1 cellular context compared by ENCODE assay signal in the genomic region with DNA sequence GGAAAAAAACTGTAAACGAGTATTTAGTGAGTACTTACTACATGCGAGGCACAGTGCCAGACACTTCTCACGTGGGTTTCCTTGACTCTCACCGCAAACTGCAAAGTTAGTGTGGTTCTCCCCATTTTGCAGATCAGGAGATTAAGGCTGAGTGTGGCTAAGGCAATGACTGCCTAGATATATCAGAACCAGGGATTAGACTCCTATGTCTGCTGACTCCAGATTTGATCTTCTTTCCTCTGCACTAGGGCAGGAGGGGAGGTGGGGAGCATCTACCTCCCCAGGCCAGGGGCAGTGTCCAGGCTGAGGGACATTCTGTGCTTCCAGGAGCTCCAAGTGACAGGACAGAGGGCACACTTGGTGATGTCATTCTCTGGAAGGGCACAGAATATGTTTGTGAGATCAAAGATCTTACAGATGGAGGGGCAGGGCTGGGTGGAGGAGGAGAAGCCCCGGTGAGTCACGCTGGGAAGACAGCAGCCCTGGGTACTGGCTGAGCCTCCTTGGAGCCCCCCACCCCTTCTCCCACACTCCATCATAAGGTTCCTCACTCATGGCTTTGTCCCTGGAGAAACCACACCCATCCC.
TF ChIP-seq lines count a peak whose summit lies in the region.

No MANE protein-coding gene starts in this region.

TF ChIP-seq in HepG2, 621 proteins besides CTCF, POLR2A, EP300 and RAD21 (continued from another document and continues in another):
- no peak for TF ChIP-seq REL (CRISPR knock-in tag; conservative IDR thresholded peaks at IDR 0.05)
- TF ChIP-seq SP4 (CRISPR knock-in tag; IDR thresholded peaks at IDR 0.05): peak; percentile 62
- no peak for TF ChIP-seq KDM4B (CRISPR knock-in tag; IDR thresholded peaks at IDR 0.05)
- peak; percentile 15; the same call in 1 of the 2 replicates for TF ChIP-seq ZNF589 (CRISPR knock-in tag; conservative IDR thresholded peaks at IDR 0.05)
- TF ChIP-seq ZIK1 (CRISPR knock-in tag; IDR thresholded peaks at IDR 0.05; ENCODE audit: borderline replicate concordance, low read depth): no peak
- no peak for TF ChIP-seq ZNF552 (CRISPR knock-in tag; IDR thresholded peaks at IDR 0.05; ENCODE audit: borderline replicate concordance)
- 0 out of 2 replicates have a peak, but pooled peaks have one; percentile 82 for TF ChIP-seq CHCHD3 (CRISPR knock-in tag; IDR thresholded peaks at IDR 0.05)
- no peak for TF ChIP-seq SRSF1 (optimal IDR thresholded peaks at IDR 0.05; ENCODE audit: low read depth, low read length)
- TF ChIP-seq ZNF331 (CRISPR knock-in tag; IDR thresholded peaks at IDR 0.05): no peak
- peak; percentile 17; the same call in 1 of the 2 replicates for TF ChIP-seq ZNF616 (CRISPR knock-in tag; IDR thresholded peaks at IDR 0.05; ENCODE audit: low read depth)
- TF ChIP-seq, protein P1, sequence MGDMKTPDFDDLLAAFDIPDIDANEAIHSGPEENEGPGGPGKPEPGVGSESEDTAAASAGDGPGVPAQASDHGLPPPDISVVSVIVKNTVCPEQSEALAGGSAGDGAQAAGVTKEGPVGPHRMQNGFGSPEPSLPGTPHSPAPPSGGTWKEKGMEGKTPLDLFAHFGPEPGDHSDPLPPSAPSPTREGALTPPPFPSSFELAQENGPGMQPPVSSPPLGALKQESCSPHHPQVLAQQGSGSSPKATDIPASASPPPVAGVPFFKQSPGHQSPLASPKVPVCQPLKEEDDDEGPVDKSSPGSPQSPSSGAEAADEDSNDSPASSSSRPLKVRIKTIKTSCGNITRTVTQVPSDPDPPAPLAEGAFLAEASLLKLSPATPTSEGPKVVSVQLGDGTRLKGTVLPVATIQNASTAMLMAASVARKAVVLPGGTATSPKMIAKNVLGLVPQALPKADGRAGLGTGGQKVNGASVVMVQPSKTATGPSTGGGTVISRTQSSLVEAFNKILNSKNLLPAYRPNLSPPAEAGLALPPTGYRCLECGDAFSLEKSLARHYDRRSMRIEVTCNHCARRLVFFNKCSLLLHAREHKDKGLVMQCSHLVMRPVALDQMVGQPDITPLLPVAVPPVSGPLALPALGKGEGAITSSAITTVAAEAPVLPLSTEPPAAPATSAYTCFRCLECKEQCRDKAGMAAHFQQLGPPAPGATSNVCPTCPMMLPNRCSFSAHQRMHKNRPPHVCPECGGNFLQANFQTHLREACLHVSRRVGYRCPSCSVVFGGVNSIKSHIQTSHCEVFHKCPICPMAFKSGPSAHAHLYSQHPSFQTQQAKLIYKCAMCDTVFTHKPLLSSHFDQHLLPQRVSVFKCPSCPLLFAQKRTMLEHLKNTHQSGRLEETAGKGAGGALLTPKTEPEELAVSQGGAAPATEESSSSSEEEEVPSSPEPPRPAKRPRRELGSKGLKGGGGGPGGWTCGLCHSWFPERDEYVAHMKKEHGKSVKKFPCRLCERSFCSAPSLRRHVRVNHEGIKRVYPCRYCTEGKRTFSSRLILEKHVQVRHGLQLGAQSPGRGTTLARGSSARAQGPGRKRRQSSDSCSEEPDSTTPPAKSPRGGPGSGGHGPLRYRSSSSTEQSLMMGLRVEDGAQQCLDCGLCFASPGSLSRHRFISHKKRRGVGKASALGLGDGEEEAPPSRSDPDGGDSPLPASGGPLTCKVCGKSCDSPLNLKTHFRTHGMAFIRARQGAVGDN (CRISPR knock-in tag; IDR thresholded peaks at IDR 0.05): no peak
- TF ChIP-seq ZNF256 (CRISPR knock-in tag; conservative IDR thresholded peaks at IDR 0.05): no peak
- peak; percentile 4; the same call in 1 of the 2 replicates for TF ChIP-seq ZKSCAN8 (CRISPR knock-in tag; IDR thresholded peaks at IDR 0.05; ENCODE audit: borderline replicate concordance)
- TF ChIP-seq, protein P2, sequence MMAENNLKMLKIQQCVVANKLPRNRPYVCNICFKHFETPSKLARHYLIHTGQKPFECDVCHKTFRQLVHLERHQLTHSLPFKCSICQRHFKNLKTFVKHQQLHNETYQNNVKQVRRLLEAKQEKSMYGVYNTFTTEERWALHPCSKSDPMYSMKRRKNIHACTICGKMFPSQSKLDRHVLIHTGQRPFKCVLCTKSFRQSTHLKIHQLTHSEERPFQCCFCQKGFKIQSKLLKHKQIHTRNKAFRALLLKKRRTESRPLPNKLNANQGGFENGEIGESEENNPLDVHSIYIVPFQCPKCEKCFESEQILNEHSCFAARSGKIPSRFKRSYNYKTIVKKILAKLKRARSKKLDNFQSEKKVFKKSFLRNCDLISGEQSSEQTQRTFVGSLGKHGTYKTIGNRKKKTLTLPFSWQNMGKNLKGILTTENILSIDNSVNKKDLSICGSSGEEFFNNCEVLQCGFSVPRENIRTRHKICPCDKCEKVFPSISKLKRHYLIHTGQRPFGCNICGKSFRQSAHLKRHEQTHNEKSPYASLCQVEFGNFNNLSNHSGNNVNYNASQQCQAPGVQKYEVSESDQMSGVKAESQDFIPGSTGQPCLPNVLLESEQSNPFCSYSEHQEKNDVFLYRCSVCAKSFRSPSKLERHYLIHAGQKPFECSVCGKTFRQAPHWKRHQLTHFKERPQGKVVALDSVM (CRISPR knock-in tag; IDR thresholded peaks at IDR 0.05): no peak
- no peak for TF ChIP-seq POLR2AphosphoS5 (IDR thresholded peaks at IDR 0.05; ENCODE audit: low read depth, low read length)
- TF ChIP-seq SSRP1 (CRISPR knock-in tag; IDR thresholded peaks at IDR 0.05): no peak
- TF ChIP-seq, protein P3, sequence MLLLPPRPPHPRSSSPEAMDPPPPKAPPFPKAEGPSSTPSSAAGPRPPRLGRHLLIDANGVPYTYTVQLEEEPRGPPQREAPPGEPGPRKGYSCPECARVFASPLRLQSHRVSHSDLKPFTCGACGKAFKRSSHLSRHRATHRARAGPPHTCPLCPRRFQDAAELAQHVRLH (CRISPR knock-in tag; IDR thresholded peaks at IDR 0.05; ENCODE audit: borderline replicate concordance, low read depth): no peak
- TF ChIP-seq, protein P4, sequence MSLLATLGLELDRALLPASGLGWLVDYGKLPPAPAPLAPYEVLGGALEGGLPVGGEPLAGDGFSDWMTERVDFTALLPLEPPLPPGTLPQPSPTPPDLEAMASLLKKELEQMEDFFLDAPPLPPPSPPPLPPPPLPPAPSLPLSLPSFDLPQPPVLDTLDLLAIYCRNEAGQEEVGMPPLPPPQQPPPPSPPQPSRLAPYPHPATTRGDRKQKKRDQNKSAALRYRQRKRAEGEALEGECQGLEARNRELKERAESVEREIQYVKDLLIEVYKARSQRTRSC (CRISPR knock-in tag; IDR thresholded peaks at IDR 0.05; ENCODE audit: low read depth): no peak
- no peak for TF ChIP-seq CBFB (CRISPR knock-in tag; IDR thresholded peaks at IDR 0.05)
- no peak for TF ChIP-seq NBN (conservative IDR thresholded peaks at IDR 0.05)
- TF ChIP-seq, protein P5, sequence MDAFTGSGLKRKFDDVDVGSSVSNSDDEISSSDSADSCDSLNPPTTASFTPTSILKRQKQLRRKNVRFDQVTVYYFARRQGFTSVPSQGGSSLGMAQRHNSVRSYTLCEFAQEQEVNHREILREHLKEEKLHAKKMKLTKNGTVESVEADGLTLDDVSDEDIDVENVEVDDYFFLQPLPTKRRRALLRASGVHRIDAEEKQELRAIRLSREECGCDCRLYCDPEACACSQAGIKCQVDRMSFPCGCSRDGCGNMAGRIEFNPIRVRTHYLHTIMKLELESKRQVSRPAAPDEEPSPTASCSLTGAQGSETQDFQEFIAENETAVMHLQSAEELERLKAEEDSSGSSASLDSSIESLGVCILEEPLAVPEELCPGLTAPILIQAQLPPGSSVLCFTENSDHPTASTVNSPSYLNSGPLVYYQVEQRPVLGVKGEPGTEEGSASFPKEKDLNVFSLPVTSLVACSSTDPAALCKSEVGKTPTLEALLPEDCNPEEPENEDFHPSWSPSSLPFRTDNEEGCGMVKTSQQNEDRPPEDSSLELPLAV (CRISPR knock-in tag; conservative IDR thresholded peaks at IDR 0.05; ENCODE audit: low read depth): no peak
- no peak; the same call in 1 of the 2 replicates for TF ChIP-seq MXD4 (CRISPR knock-in tag; IDR thresholded peaks at IDR 0.05)
- TF ChIP-seq CEBPG (CRISPR knock-in tag; IDR thresholded peaks at IDR 0.05): peak; percentile 23; the same call in 1 of the 2 replicates
- TF ChIP-seq, protein P6, sequence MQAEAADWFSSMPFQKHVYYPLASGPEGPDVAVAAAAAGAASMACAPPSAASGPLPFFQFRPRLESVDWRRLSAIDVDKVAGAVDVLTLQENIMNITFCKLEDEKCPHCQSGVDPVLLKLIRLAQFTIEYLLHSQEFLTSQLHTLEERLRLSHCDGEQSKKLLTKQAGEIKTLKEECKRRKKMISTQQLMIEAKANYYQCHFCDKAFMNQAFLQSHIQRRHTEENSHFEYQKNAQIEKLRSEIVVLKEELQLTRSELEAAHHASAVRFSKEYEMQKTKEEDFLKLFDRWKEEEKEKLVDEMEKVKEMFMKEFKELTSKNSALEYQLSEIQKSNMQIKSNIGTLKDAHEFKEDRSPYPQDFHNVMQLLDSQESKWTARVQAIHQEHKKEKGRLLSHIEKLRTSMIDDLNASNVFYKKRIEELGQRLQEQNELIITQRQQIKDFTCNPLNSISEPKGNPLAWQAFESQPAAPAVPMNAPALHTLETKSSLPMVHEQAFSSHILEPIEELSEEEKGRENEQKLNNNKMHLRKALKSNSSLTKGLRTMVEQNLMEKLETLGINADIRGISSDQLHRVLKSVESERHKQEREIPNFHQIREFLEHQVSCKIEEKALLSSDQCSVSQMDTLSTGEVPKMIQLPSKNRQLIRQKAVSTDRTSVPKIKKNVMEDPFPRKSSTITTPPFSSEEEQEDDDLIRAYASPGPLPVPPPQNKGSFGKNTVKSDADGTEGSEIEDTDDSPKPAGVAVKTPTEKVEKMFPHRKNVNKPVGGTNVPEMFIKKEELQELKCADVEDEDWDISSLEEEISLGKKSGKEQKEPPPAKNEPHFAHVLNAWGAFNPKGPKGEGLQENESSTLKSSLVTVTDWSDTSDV (CRISPR knock-in tag; IDR thresholded peaks at IDR 0.05): no peak
- TF ChIP-seq ZNF333 (CRISPR knock-in tag; IDR thresholded peaks at IDR 0.05; ENCODE audit: borderline replicate concordance): no peak
- no peak for TF ChIP-seq ZNF557 (CRISPR knock-in tag; IDR thresholded peaks at IDR 0.05)
- no peak for TF ChIP-seq MED8 (CRISPR knock-in tag; IDR thresholded peaks at IDR 0.05; ENCODE audit: insufficient replicate concordance)
- no peak for TF ChIP-seq ARNT (IDR thresholded peaks at IDR 0.05)
- no peak for TF ChIP-seq ZNF136 (CRISPR knock-in tag; IDR thresholded peaks at IDR 0.05; ENCODE audit: low read depth)
- TF ChIP-seq, protein P7, sequence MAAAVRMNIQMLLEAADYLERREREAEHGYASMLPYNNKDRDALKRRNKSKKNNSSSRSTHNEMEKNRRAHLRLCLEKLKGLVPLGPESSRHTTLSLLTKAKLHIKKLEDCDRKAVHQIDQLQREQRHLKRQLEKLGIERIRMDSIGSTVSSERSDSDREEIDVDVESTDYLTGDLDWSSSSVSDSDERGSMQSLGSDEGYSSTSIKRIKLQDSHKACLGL (CRISPR knock-in tag; IDR thresholded peaks at IDR 0.05): no peak
- TF ChIP-seq FOXC1 (CRISPR knock-in tag; IDR thresholded peaks at IDR 0.05; ENCODE audit: borderline replicate concordance): 0 out of 2 replicates have a peak, but pooled peaks have one; percentile 20
- TF ChIP-seq FOXM1 (CRISPR knock-in tag; IDR thresholded peaks at IDR 0.05): no peak
- TF ChIP-seq, protein P8, sequence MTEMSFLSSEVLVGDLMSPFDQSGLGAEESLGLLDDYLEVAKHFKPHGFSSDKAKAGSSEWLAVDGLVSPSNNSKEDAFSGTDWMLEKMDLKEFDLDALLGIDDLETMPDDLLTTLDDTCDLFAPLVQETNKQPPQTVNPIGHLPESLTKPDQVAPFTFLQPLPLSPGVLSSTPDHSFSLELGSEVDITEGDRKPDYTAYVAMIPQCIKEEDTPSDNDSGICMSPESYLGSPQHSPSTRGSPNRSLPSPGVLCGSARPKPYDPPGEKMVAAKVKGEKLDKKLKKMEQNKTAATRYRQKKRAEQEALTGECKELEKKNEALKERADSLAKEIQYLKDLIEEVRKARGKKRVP (CRISPR knock-in tag; IDR thresholded peaks at IDR 0.05): no peak
- TF ChIP-seq KAT2B (IDR thresholded peaks at IDR 0.05; ENCODE audit: borderline replicate concordance, low read depth, low read length): no peak
- no peak for TF ChIP-seq PAF1 (CRISPR knock-in tag; IDR thresholded peaks at IDR 0.05)
- no peak for TF ChIP-seq ZNF354B (CRISPR knock-in tag; IDR thresholded peaks at IDR 0.05)
- TF ChIP-seq ZSCAN29 (CRISPR knock-in tag; conservative IDR thresholded peaks at IDR 0.05): no peak
- TF ChIP-seq ZNF777 (CRISPR knock-in tag; IDR thresholded peaks at IDR 0.05): no peak
- no peak; the same call in 1 of the 2 replicates for TF ChIP-seq TOPORS (CRISPR knock-in tag; IDR thresholded peaks at IDR 0.05)
- no peak for TF ChIP-seq FOXO1 (CRISPR knock-in tag; IDR thresholded peaks at IDR 0.05)
- no peak for TF ChIP-seq ZNF296 (CRISPR knock-in tag; conservative IDR thresholded peaks at IDR 0.05)
- TF ChIP-seq KLF6 (CRISPR knock-in tag; IDR thresholded peaks at IDR 0.05): no peak
- TF ChIP-seq ZNF567 (CRISPR knock-in tag; IDR thresholded peaks at IDR 0.05; ENCODE audit: borderline replicate concordance): no peak
- TF ChIP-seq NR2F1 (CRISPR knock-in tag; IDR thresholded peaks at IDR 0.05): 0 out of 4 replicates have a peak, but pooled peaks of 1 of the 2 experiments have one; percentile 9
- TF ChIP-seq, protein P9, sequence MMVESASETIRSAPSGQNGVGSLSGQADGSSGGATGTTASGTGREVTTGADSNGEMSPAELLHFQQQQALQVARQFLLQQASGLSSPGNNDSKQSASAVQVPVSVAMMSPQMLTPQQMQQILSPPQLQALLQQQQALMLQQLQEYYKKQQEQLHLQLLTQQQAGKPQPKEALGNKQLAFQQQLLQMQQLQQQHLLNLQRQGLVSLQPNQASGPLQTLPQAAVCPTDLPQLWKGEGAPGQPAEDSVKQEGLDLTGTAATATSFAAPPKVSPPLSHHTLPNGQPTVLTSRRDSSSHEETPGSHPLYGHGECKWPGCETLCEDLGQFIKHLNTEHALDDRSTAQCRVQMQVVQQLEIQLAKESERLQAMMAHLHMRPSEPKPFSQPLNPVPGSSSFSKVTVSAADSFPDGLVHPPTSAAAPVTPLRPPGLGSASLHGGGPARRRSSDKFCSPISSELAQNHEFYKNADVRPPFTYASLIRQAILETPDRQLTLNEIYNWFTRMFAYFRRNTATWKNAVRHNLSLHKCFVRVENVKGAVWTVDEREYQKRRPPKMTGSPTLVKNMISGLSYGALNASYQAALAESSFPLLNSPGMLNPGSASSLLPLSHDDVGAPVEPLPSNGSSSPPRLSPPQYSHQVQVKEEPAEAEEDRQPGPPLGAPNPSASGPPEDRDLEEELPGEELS (CRISPR knock-in tag; IDR thresholded peaks at IDR 0.05): no peak
